8 cellular contexts compared by ENCODE assay signal in the genomic region with DNA sequence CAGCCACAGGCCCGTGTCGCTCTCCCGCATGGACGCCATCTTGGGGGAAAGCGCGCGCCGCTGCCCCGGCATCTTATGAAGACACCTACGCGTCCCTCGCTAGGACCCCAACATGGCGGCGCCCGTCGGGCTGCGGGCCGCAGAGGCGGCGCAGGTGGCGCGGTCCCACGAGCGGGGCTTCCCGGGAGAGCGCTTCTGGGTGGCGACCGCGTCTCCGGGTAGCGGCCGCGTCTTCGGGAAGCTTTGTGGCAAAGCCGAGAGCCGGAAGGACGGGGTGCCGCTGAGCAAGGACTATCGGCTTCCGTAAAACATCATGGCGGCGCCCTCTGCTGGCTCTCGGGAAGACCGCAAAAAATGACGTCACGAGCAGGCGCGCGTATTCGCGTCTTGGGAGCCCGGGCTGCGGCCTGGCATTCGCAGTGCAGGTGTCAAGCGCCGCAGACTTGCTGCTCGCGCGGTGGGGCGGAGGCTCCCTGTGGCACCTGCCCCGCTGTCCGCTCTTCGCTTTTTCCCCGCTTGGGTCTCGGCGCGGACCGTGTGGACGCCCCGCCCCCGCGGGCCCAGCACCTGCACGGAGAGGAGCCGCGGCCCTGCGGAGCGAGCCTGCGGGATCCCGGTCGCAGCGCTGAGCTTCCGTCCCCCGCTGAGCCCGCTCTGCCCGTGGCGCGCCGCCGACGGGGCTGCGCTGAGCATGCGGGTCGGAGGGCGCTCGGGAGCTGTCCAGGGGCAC.
DNase-seq lines count a peak whose midpoint lies in the region; ATAC-seq and TF ChIP-seq lines count a peak whose summit lies in the region.

TSS of gene NELFA (minus strand) at position 54 of the 730 bp plus-strand sequence. CDS start at position 39, 15 bp downstream.

- peak; percentile 41 for TF ChIP-seq CTCF in AG10803 (conservative IDR thresholded peaks at IDR 0.05; ENCODE audit: low read length)

- H3K4me3 ChIP-seq in AG10803 (ENCODE audit: low read length) = peak within 1 kb of the TSS; percentile 99

- ATAC-seq in GM19025 (IDR thresholded peaks at IDR 0.05; ENCODE audit: low read depth, unreplicated experiment) = peak; percentile 82
- ATAC-seq in HG03280 (IDR thresholded peaks at IDR 0.05; ENCODE audit: unreplicated experiment) = peak; percentile 81

- peak; percentile 88 for DNase-seq in AG10803 (ENCODE audit: low read depth)
- DNase-seq in NCI-H345 (lab: John Stamatoyannopoulos, UW) = peak; percentile 93
- DNase-seq in activated CD4-positive, CD25-positive, alpha-beta regulatory T cell treated with anti-CD3 and anti-CD28 coated beads, Interleukin-2, amount 50 U/mL, for 16 hours (ENCODE audit: low read depth, low spot score) = peak; percentile 91
- DNase-seq in central memory CD4-positive, alpha-beta T cell = peak; percentile 95
- DNase-seq in iris pigment epithelial cell (ENCODE audit: low read depth) = peak; percentile 91
- peak; percentile 90 to 92 for DNase-seq in stimulated activated CD4-positive, alpha-beta T cell treated with anti-CD3 and anti-CD28 coated beads, Interleukin-12 subunit alpha, Interleukin-12 subunit beta, amount 100 ng/mL, for 24 hours (ENCODE audit: low read depth in 2 of 2)

Comparison
In these comparisons a context has a peak if more than half of its experiments do, and no peak if none do; other contexts are left out.
1. Peak in every context shown above with its lines: DNase-seq, ATAC-seq and H3K4me3 ChIP-seq.